Comparison of ENCODE assay signal across 19 cellular contexts in the genomic region with DNA sequence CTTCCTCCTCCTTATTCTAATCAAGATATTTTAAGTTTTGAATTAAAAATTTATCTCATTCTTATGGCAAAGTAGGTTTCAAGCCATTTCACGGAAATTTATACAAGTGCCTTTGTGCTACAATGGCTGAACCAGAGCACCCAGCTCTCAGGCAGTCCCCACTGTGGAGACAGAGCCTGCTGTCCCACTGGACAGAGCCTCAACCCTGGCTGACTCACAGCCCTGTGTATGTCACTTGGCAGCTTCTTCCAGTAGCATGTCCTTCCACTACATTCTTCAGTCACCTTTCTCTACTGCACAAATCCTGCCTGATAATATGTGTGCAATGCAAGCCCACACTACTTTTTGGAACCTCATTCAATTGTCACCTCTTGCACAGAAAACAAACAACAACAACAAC.
DNase-seq lines count a peak whose midpoint lies in the region; ATAC-seq, FAIRE-seq and TF ChIP-seq lines count a peak whose summit lies in the region.
"Had no signal": no experiment of that assay in that cellular context is flagged by ENCODE, and none has a peak within 500 bp of the region (broad histone marks: within the 10 kb centered on the region; RNA-seq: fewer than 3 reads in every experiment).

No MANE protein-coding gene starts in this region.

- H2BK12ac ChIP-seq in H1 (ENCODE audit: low read depth, low read length) = 0 out of 2 replicates have a peak overlapping the region, but pooled peaks have one; percentile 64

- peaks cover 0 to 6% of the 10 kb centered on the region in 2 donors for H3K27me3 Mint-ChIP-seq in natural killer cell treated with Interleukin-12 subunit alpha and Interleukin-12 subunit beta and Interleukin-15 and Interleukin-18, amount 100 ng/mL, for 72 hours
- H3K27me3 Mint-ChIP-seq: B cell; stimulated activated naive B cell treated with anti-CD40 and anti-IgM and Interleukin-4, amounts not matched to agents 10 μg/mL and 1 μg/mL and 100 μg/mL, for 72 hours had no signal

- POLR2A ChIA-PET in H1 (lab: Charles Lee; ENCODE audit: partially characterized antibody) = no interaction called here

- no peaks in the 10 kb centered on the region for H3K79me2 ChIP-seq in H1 (ENCODE audit: control insufficient read depth in 1 of 2, insufficient read depth in 2 of 2, low read length in 2 of 2)

- no peak overlapping the region for H3K4me2 ChIP-seq in H1 (ENCODE audit: insufficient read depth in 1 of 2, low read depth in 2 of 2, low read length in 2 of 2)

- H3K9me3 Mint-ChIP-seq in natural killer cell treated with Interleukin-12 subunit alpha and Interleukin-12 subunit beta and Interleukin-15 and Interleukin-18, amount 100 ng/mL, for 72 hours = peaks cover 4% of the 10 kb centered on the region
- H3K9me3 Mint-ChIP-seq: activated T-helper 2 cell treated with anti-CD3 and anti-CD28 coated beads, Interferon-gamma antibody, Interleukin-2, Interleukin-4, amounts not matched to agents 10 μg/mL and 5 μg/mL and 100 μg/mL, durations not matched to agents 14 hours and 24 hours and 36 hours; T-helper 1 cell treated with Interleukin-12 subunit alpha and Interleukin-12 subunit beta and Interleukin-4 antibody, amounts not matched to agents 30 μg/mL and 1 μg/mL, for 36 hours had no signal

- no peak for TF ChIP-seq CTCF in BE2C (IDR thresholded peaks at IDR 0.05; ENCODE audit: low read depth, low read length)
- TF ChIP-seq CTCF in H1 (IDR thresholded peaks at IDR 0.05; ENCODE audit: control extremely low read depth in 1 of 3, insufficient read depth in 1 of 3, low read depth in 1 of 3, low read length in 3 of 3) = no peak

- no peak overlapping the region for H3K14ac ChIP-seq in H1 (ENCODE audit: insufficient read length)

- H3K56ac ChIP-seq in H1 (replicated peaks; ENCODE audit: insufficient read length, low read depth, low read length) = no peak overlapping the region

- no peak overlapping the region; a peak in 1 of 7 replicates for H3K9ac ChIP-seq in H1 (replicated peaks in 1 of 4; ENCODE audit: extremely low read depth in 1 of 4, low read depth in 3 of 4, low read length in 3 of 4)

- H2BK5ac ChIP-seq in H1 (ENCODE audit: low read depth, low read length) = no peak overlapping the region

- no peak overlapping the region for H2BK120ac ChIP-seq in H1 (replicated peaks; ENCODE audit: low read depth, low read length)

- no peak overlapping the region for H3K4ac ChIP-seq in H1 (replicated peaks; ENCODE audit: insufficient read length, low read depth, low read length)

- no peak overlapping the region for H3K4me3 ChIP-seq in BE2C (ENCODE audit: low read depth, low read length)
- H3K4me3 ChIP-seq in MG63 = no peak overlapping the region
- H3K4me3 ChIP-seq in H1 (ENCODE audit: extremely low read depth in 1 of 4, insufficient read depth in 2 of 4, low read depth in 3 of 4, low read length in 4 of 4) = no peak overlapping the region
- H3K4me3 ChIP-seq: sigmoid colon had no signal

- no peaks in the 10 kb centered on the region for H3K9me3 ChIP-seq in BE2C
- H3K9me3 ChIP-seq in MG63 = no peaks in the 10 kb centered on the region
- no peaks in the 10 kb centered on the region for H3K9me3 ChIP-seq in H1 (ENCODE audit: insufficient read depth in 2 of 2, low read depth in 1 of 2, low read length in 1 of 2)
- H3K9me3 ChIP-seq: sigmoid colon had no signal

- FAIRE-seq in H1 (lab: Jason Lieb, UNC) = no peak
- FAIRE-seq: G401.6 had no signal

- no peak overlapping the region for H3K27ac Mint-ChIP-seq in natural killer cell treated with Interleukin-12 subunit alpha and Interleukin-12 subunit beta and Interleukin-15 and Interleukin-18, amount 100 ng/mL, for 72 hours
- H3K27ac Mint-ChIP-seq: activated T-helper 2 cell treated with anti-CD3 and anti-CD28 coated beads, Interferon-gamma antibody, Interleukin-2, Interleukin-4, amounts not matched to agents 10 μg/mL and 5 μg/mL and 100 μg/mL, durations not matched to agents 14 hours and 24 hours and 36 hours; B cell; immature natural killer cell; naive thymus-derived CD4-positive, alpha-beta T cell; stimulated activated naive B cell treated with anti-CD40 and anti-IgM and Interleukin-4, amounts not matched to agents 10 μg/mL and 1 μg/mL and 100 μg/mL, for 72 hours; T-helper 1 cell treated with Interleukin-12 subunit alpha and Interleukin-12 subunit beta and Interleukin-4 antibody, amounts not matched to agents 30 μg/mL and 1 μg/mL, for 36 hours had no signal

- H3K79me1 ChIP-seq in H1 (ENCODE audit: low read depth, low read length) = no peaks in the 10 kb centered on the region

- H4K20me1 ChIP-seq in H1 (replicated peaks in 1 of 2; ENCODE audit: control insufficient read depth in 1 of 2, insufficient read depth in 2 of 2, low read length in 2 of 2) = no peaks in the 10 kb centered on the region

- no peaks in the 10 kb centered on the region; the same call in 1 of the 2 replicates for H3K4me1 ChIP-seq in BE2C
- H3K4me1 ChIP-seq in H1 (replicated peaks in 1 of 4; ENCODE audit: control insufficient read depth in 3 of 4, insufficient read depth in 4 of 4, low read length in 3 of 4) = peaks cover 0 to 2% (median 0%) of the 10 kb centered on the region in 4 experiments; a peak in 1 of 7 replicates

- no peak overlapping the region for H2AFZ ChIP-seq in H1 (ENCODE audit: low read length)

- no peak overlapping the region for H3K27ac ChIP-seq in H1 (ENCODE audit: low read depth, low read length)
- H3K27ac ChIP-seq: sigmoid colon had no signal

- H3K4me3 Mint-ChIP-seq in natural killer cell treated with Interleukin-12 subunit alpha and Interleukin-12 subunit beta and Interleukin-15 and Interleukin-18, amount 100 ng/mL, for 72 hours = no peak overlapping the region
- H3K4me3 Mint-ChIP-seq: B cell; immature natural killer cell; naive thymus-derived CD4-positive, alpha-beta T cell; stimulated activated naive B cell treated with anti-CD40 and anti-IgM and Interleukin-4, amounts not matched to agents 10 μg/mL and 1 μg/mL and 100 μg/mL, for 72 hours; T-helper 1 cell treated with Interleukin-12 subunit alpha and Interleukin-12 subunit beta and Interleukin-4 antibody, amounts not matched to agents 30 μg/mL and 1 μg/mL, for 36 hours had no signal

- H2BK20ac ChIP-seq in H1 (ENCODE audit: low read length) = no peak overlapping the region

- H4K91ac ChIP-seq in H1 (replicated peaks; ENCODE audit: insufficient read length, low read length) = no peak overlapping the region

- no peaks in the 10 kb centered on the region for H3K27me3 ChIP-seq in BE2C
- H3K27me3 ChIP-seq in MG63 = no peaks in the 10 kb centered on the region
- H3K27me3 ChIP-seq in H1 (replicated peaks in 1 of 4; ENCODE audit: control insufficient read depth in 3 of 4, extremely low read depth in 1 of 4, insufficient read depth in 3 of 4, low read length in 3 of 4) = no peaks in the 10 kb centered on the region
- H3K27me3 ChIP-seq: sigmoid colon had no signal

- 74% methylated on average over 1 of the region's 1 CpG; no CpG with 5 or more reads in 1 of the 2 experiments for WGBS in H1 (ENCODE audit: extremely low coverage in 1 of 2, insufficient coverage in 1 of 2, insufficient read length in 1 of 2, insufficient replicate concordance in 2 of 2, low coverage in 1 of 2, low lambda C conversion rate in 2 of 2, missing lambda C conversion rate in 1 of 2), 2 experiments

- H2AK5ac ChIP-seq in H1 (ENCODE audit: low read depth, low read length) = no peak overlapping the region

- H3K23me2 ChIP-seq in H1 (ENCODE audit: low read depth, low read length) = no peaks in the 10 kb centered on the region

- no peaks in the 10 kb centered on the region for H3K36me3 ChIP-seq in BE2C
- H3K36me3 ChIP-seq in MG63 = no peaks in the 10 kb centered on the region
- H3K36me3 ChIP-seq in H1 (ENCODE audit: control insufficient read depth in 2 of 4, insufficient read depth in 4 of 4, low read length in 3 of 4) = no peaks in the 10 kb centered on the region
- H3K36me3 ChIP-seq: sigmoid colon had no signal

- H3K36me3 Mint-ChIP-seq in natural killer cell treated with Interleukin-12 subunit alpha and Interleukin-12 subunit beta and Interleukin-15 and Interleukin-18, amount 100 ng/mL, for 72 hours = no peaks in the 10 kb centered on the region
- H3K36me3 Mint-ChIP-seq: naive thymus-derived CD4-positive, alpha-beta T cell had no signal

- no peak for TF ChIP-seq RAD21 in H1 (IDR thresholded peaks at IDR 0.05 in 1 of 2, conservative IDR thresholded peaks at IDR 0.05 in 1 of 2; ENCODE audit: low read depth in 2 of 2, low read length in 2 of 2)

- H2BK15ac ChIP-seq in H1 (ENCODE audit: low read length) = 0 out of 2 replicates have a peak overlapping the region, but pooled peaks have one; percentile 65

- no peak overlapping the region for H3K23ac ChIP-seq in H1 (ENCODE audit: insufficient read length)

- TF ChIP-seq POLR2A in H1 (IDR thresholded peaks at IDR 0.05; ENCODE audit: control extremely low read depth in 1 of 2, low read depth in 2 of 2, low read length in 2 of 2) (no peak), GM18505 (IDR thresholded peaks at IDR 0.05; ENCODE audit: borderline replicate concordance, extremely low read depth, insufficient read depth, insufficient read length) (no peak)

- H3K18ac ChIP-seq in H1 (ENCODE audit: extremely low read depth, low read length) = no peak overlapping the region

- H3K4me1 Mint-ChIP-seq in natural killer cell treated with Interleukin-12 subunit alpha and Interleukin-12 subunit beta and Interleukin-15 and Interleukin-18, amount 100 ng/mL, for 72 hours (ENCODE audit: low read depth in 2 of 2) = peaks cover 0 to 7% of the 10 kb centered on the region in 2 donors
- H3K4me1 Mint-ChIP-seq: immature natural killer cell had no signal

- TF ChIP-seq EP300 in H1 (IDR thresholded peaks at IDR 0.05; ENCODE audit: borderline replicate concordance in 1 of 2, low read depth in 2 of 2, low read length in 2 of 2) = no peak

- no peak overlapping the region for H4K5ac ChIP-seq in H1 (ENCODE audit: insufficient read length, low read depth, low read length)

- ATAC-seq in natural killer cell treated with Interleukin-12 subunit alpha and Interleukin-12 subunit beta and Interleukin-15 and Interleukin-18, amount 100 ng/mL, for 72 hours = no peak
- no peak for ATAC-seq in GM18858 (IDR thresholded peaks at IDR 0.05; ENCODE audit: unreplicated experiment)
- ATAC-seq in GM18505 (IDR thresholded peaks at IDR 0.05; ENCODE audit: unreplicated experiment) = no peak
- ATAC-seq in GM19452 (IDR thresholded peaks at IDR 0.05; ENCODE audit: unreplicated experiment) = no peak
- ATAC-seq: HCT116; naive thymus-derived CD4-positive, alpha-beta T cell; stimulated activated naive B cell treated with anti-CD40 and anti-IgM and Interleukin-4, amounts not matched to agents 10 μg/mL and 1 μg/mL and 100 μg/mL, for 72 hours had no signal

- H4K8ac ChIP-seq in H1 (ENCODE audit: extremely low read depth, insufficient read depth, low read length) = no peak overlapping the region

- CTCF ChIA-PET in H1 (lab: Charles Lee; ENCODE audit: partially characterized antibody) = interaction anchor here (0.5 to 1.3 kb wide), 3 partner anchors 84 to 260 kb away, joined by 3 to 4 read pairs (median 3); no protein-coding TSS in a partner anchor

- DNase-seq in BE2C (peak; percentile 14), MG63 (peak; percentile 33), H1 (ENCODE audit: low read depth in 1 of 2, low spot score in 2 of 2) (no peak), mucosa of gallbladder (ENCODE audit: low spot score) (peak; percentile 41)
- DNase-seq in natural killer cell treated with Interleukin-12 subunit alpha and Interleukin-12 subunit beta and Interleukin-15 and Interleukin-18, amount 100 ng/mL, for 72 hours (ENCODE audit: low spot score) = no peak
- DNase-seq: foreskin melanocyte; immature natural killer cell; naive thymus-derived CD4-positive, alpha-beta T cell; NCI-H2171; sigmoid colon; stimulated activated naive B cell treated with anti-CD40 and anti-IgM and Interleukin-4, amounts not matched to agents 10 μg/mL and 1 μg/mL and 100 μg/mL, for 72 hours had no signal

Comparison
In these comparisons a context has a peak if more than half of its experiments do, and no peak if none do; other contexts are left out.
1. DNase-seq: peak in BE2C (single experiment), MG63 (single experiment) and mucosa of gallbladder (single experiment); none in H1 (0 of 2) and natural killer cell treated with Interleukin-12 subunit alpha and Interleukin-12 subunit beta and Interleukin-15 and Interleukin-18, amount 100 ng/mL, for 72 hours (single experiment).